In the genomic region with DNA sequence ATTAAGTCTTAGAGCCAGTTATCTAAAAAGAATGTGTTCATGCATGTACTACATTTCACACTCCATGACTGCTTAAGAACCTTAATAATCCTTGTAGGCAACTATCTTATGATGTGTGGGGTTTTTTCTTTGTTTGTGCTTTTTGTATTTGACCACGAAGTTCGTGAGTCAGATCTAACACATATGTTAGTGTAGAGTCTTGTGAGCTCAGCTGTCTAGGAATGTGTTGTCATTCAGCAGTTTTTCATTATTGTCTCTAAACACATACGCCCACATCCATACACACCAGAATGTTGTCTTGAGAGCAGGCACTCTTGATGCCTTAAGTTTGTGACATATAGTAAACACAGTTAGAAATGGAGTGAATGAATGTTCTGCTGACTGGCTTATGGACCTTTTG, we compare ENCODE assay signal across 1 cellular context.
TF ChIP-seq lines count a peak whose summit lies in the region.

No MANE protein-coding gene starts in this region.

TF ChIP-seq in IMR-90, 13 proteins besides CTCF, POLR2A, EP300 and RAD21 (continued from another document):
- TF ChIP-seq RCOR1 (IDR thresholded peaks at IDR 0.05; ENCODE audit: insufficient replicate concordance, low read length) = no peak
- no peak for TF ChIP-seq FOS (IDR thresholded peaks at IDR 0.05; ENCODE audit: low read depth, low read length)
- TF ChIP-seq MAFK (IDR thresholded peaks at IDR 0.05; ENCODE audit: low read depth, low read length) = peak; percentile 48; the same call in 1 of the 2 replicates
